6 cellular contexts compared by ENCODE assay signal in the genomic region with DNA sequence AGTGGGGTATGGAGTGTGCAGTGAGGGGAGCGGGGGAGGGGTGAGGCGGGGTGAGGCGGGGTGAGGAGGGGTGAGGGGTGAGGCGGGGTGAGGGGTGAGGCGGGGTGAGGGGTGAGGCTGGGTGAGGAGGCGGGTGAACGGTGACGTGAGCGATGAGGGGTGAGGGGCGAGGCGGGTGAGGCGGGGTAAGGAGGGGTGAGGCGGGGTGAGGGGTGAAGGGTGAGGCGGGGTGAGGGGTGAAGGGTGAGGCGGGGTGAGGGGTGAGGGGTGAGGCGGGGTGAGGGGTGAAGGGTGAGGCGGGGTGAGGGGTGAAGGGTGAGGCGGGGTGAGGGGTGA. TPM values are rescaled to one million over a fixed set of nuclear protein-coding genes. Genes with fewer than 3 reads are reported as not detected.
"Had no signal": no experiment of that assay in that cellular context is flagged by ENCODE, and none has a peak within 500 bp of the region (broad histone marks: within the 10 kb centered on the region; RNA-seq: fewer than 3 reads in every experiment).

No MANE protein-coding gene starts in this region.

RNA-seq across cellular contexts. Expression of a gene that starts 0.7 kb away (rescaled TPM):
- total RNA-seq: activated T-cell treated with anti-CD3 and anti-CD28 coated beads, Interleukin-2, amount 50 U/mL, for 4 hours; astrocyte; OCI-LY7; RPMI7951; T-cell; T-helper 2 cell treated with Interferon-gamma antibody and Interleukin-4, amounts not matched to agents 100 ng/mL and 5 ng/mL, for 36 hours had no signal

RNA-seq across cellular contexts. Expression of a gene that starts 16.3 kb away (rescaled TPM):
- total RNA-seq: RPMI7951 had no signal
